9 cellular contexts compared by ENCODE assay signal in genomic region chr13:44274838-44275237, GRCh38.
DNase-seq lines count a peak whose midpoint lies in the region; ATAC-seq, FAIRE-seq and TF ChIP-seq lines count a peak whose summit lies in the region.
"Had no signal": no experiment of that assay in that cellular context is flagged by ENCODE, and none has a peak within 500 bp of the region (broad histone marks: within the 10 kb centered on the region; RNA-seq: fewer than 3 reads in every experiment).

No MANE protein-coding gene starts in this region.

- intact Hi-C loops in pancreas (cut with DNase I), result no loop called here

- no peaks in the 10 kb centered on the region for H3K27me3 ChIP-seq in CD8-positive, alpha-beta memory T cell (ENCODE audit: insufficient read depth, low read length, poor library complexity, severe bottlenecking)
- no peaks in the 10 kb centered on the region for H3K27me3 ChIP-seq in endocrine pancreas (ENCODE audit: control insufficient read depth, insufficient read depth, low read length)
- no peaks in the 10 kb centered on the region for H3K27me3 ChIP-seq in pancreas

- H3K9ac ChIP-seq in endocrine pancreas (ENCODE audit: control insufficient read depth, insufficient read depth, low read length), result no peak overlapping the region

- WGBS in pancreas, 2 donors, result 88 to 92% methylated on average over 2 of the region's 2 CpGs

- POLR2A ChIA-PET in CD8-positive, alpha-beta memory T cell (lab: Charles Lee), result interaction anchor here (0.6 to 0.9 kb wide), 2 partner anchors 12 to 76 kb away, joined by 3 read pairs; no protein-coding TSS in a partner anchor

- H3K4me3 Mint-ChIP-seq in CD8-positive, alpha-beta memory T cell, result peak overlapping the region; percentile 53 to 77 (median 74)

- H3K36me3 Mint-ChIP-seq in CD8-positive, alpha-beta memory T cell, result peaks cover 6 to 39% (median 7%) of the 10 kb centered on the region in 3 donors

- ATAC-seq in pancreas, result peak in 2 of 4 donors; percentile 8 to 26
- ATAC-seq in HG02852 (IDR thresholded peaks at IDR 0.05; ENCODE audit: unreplicated experiment), result no peak
- no peak for ATAC-seq in HG03108 (IDR thresholded peaks at IDR 0.05; ENCODE audit: unreplicated experiment)

- TF ChIP-seq CTCF in pancreas (IDR thresholded peaks at IDR 0.05), result no peak

- no peaks in the 10 kb centered on the region for H3K9me3 ChIP-seq in CD8-positive, alpha-beta memory T cell (ENCODE audit: low read length)
- no peaks in the 10 kb centered on the region for H3K9me3 ChIP-seq in endocrine pancreas (ENCODE audit: control insufficient read depth, low read length)
- H3K9me3 ChIP-seq in pancreas, result no peaks in the 10 kb centered on the region

- peak overlapping the region; percentile 61 for H3K4me3 ChIP-seq in CD8-positive, alpha-beta memory T cell (ENCODE audit: low read length)
- H3K4me3 ChIP-seq in endocrine pancreas (ENCODE audit: control insufficient read depth, insufficient read depth, low read length) (peak overlapping the region; percentile 67), pancreas (no peak overlapping the region)

- peak; percentile 33; the same call in 1 of the 2 replicates for TF ChIP-seq POLR2A in Raji (IDR thresholded peaks at IDR 0.05; ENCODE audit: insufficient read depth, low read depth, low read length)

- H3K36me3 ChIP-seq in CD8-positive, alpha-beta memory T cell (ENCODE audit: insufficient read depth, low read length), result no peaks in the 10 kb centered on the region
- H3K36me3 ChIP-seq in endocrine pancreas (ENCODE audit: control insufficient read depth, insufficient read depth, low read length) (no peaks in the 10 kb centered on the region), pancreas (no peaks in the 10 kb centered on the region)

- H3K4me1 ChIP-seq in CD8-positive, alpha-beta memory T cell (ENCODE audit: insufficient read depth, low read length), result peaks cover 26% of the 10 kb centered on the region
- H3K4me1 ChIP-seq in endocrine pancreas (ENCODE audit: control insufficient read depth, insufficient read depth, low read length), result no peaks in the 10 kb centered on the region
- H3K4me1 ChIP-seq in pancreas, result peaks cover 0 to 7% (median 6%) of the 10 kb centered on the region in 3 donors

- H3K27me3 Mint-ChIP-seq in CD8-positive, alpha-beta memory T cell, result peaks cover 1 to 21% of the 10 kb centered on the region in 2 donors

- H3K27ac Mint-ChIP-seq in CD8-positive, alpha-beta memory T cell, result peak overlapping the region; percentile 90 to 99 (median 96)

- H3K4me1 Mint-ChIP-seq in CD8-positive, alpha-beta memory T cell, result peaks cover 20 to 34% (median 23%) of the 10 kb centered on the region in 3 donors

- FAIRE-seq in pancreas (lab: Jason Lieb, UNC), result no peak

- H3K9me3 Mint-ChIP-seq in CD8-positive, alpha-beta memory T cell, result peaks cover 0 to 6% (median 3%) of the 10 kb centered on the region in 5 donors

- peak overlapping the region; percentile 55 for H3K27ac ChIP-seq in CD8-positive, alpha-beta memory T cell (ENCODE audit: low read depth, low read length)
- H3K27ac ChIP-seq in pancreas, result peak overlapping the region in 3 of 4 donors; percentile 10 to 45 (median 12)

- CTCF ChIA-PET in CD8-positive, alpha-beta memory T cell (lab: Charles Lee), result interaction anchor here (0.6 to 2.7 kb wide), 3 partner anchors 83 to 641 kb away, joined by 3 to 9 read pairs (median 4); no protein-coding TSS in a partner anchor

- DNase-seq in CD8-positive, alpha-beta memory T cell, result peak in 2 of 5 donors; percentile 54 to 55
- no peak for DNase-seq in pancreas
- DNase-seq in cerebellar nuclear complex (lab: John Stamatoyannopoulos, UW), result no peak
- no peak for DNase-seq in NCI-H146 (lab: John Stamatoyannopoulos, UW)
- DNase-seq: activated CD4-positive, alpha-beta T cell treated with anti-CD3 and anti-CD28 coated beads for 48 hours had no signal

Comparison
In these comparisons a context has a peak if more than half of its experiments do, and no peak if none do; other contexts are left out.
1. H3K4me3 ChIP-seq: peak in CD8-positive, alpha-beta memory T cell (single experiment) and endocrine pancreas (single experiment); none in pancreas (0 of 4).